In the genomic region with DNA sequence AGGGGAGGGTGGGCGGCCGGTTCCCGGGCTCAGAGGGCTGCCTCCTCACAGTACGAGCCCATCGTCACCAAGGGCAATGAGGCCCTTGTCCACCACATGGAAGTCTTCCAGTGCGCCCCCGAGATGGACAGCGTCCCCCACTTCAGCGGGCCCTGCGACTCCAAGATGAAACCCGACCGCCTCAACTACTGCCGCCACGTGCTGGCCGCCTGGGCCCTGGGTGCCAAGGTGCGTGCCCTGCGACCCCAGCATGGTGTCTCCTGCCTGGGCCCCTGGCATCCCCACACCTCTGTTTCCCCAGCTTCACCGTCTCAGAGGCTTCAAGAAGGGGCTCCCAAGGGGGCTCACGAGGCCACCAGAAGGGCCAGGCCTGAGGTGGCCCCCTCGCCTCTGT, we compare ENCODE assay signal across 21 cellular contexts. TPM values are rescaled to one million over a fixed set of nuclear protein-coding genes. Genes with fewer than 3 reads are reported as not detected.
DNase-seq lines count a peak whose midpoint lies in the region; ATAC-seq and TF ChIP-seq lines count a peak whose summit lies in the region.
"Had no signal": no experiment of that assay in that cellular context is flagged by ENCODE, and none has a peak within 500 bp of the region (broad histone marks: within the 10 kb centered on the region; RNA-seq: fewer than 3 reads in every experiment).

No MANE protein-coding gene starts in this region.

- H3K4me1 ChIP-seq in BE2C = peaks cover 4% of the 10 kb centered on the region; the same call in 1 of the 2 replicates
- H3K4me1 ChIP-seq: A549, HAP-1 had no signal

- no peak overlapping the region for H3K27ac Mint-ChIP-seq in chondrocyte (ENCODE audit: unreplicated experiment)
- H3K27ac Mint-ChIP-seq: CD4-positive, alpha-beta memory T cell; HFFc6 had no signal

- no peak overlapping the region for H3K4me3 ChIP-seq in BE2C (ENCODE audit: low read depth, low read length)
- H3K4me3 ChIP-seq: A549, HAP-1 had no signal

- intact Hi-C loops in Right ventricle myocardium superior (cut with DNase I) (no loop called here), cardiac septum (cut with DNase I) (no loop called here)

- no peaks in the 10 kb centered on the region for H3K4me1 Mint-ChIP-seq in chondrocyte (ENCODE audit: low read depth)

- H3K9me3 Mint-ChIP-seq in chondrocyte (ENCODE audit: low read depth) = no peaks in the 10 kb centered on the region
- H3K9me3 Mint-ChIP-seq: CD4-positive, alpha-beta memory T cell; HFFc6 had no signal

- H3K27me3 Mint-ChIP-seq in chondrocyte (ENCODE audit: low read depth) = peaks cover 52% of the 10 kb centered on the region

- TF ChIP-seq CTCF in BE2C (IDR thresholded peaks at IDR 0.05; ENCODE audit: low read depth, low read length) (no peak), chondrocyte (IDR thresholded peaks at IDR 0.05) (no peak), omental fat pad (IDR thresholded peaks at IDR 0.05) (no peak)

- ATAC-seq in Right ventricle myocardium superior (ENCODE audit: poor library complexity) (no peak), omental fat pad (ENCODE audit: low FRiP score) (peak; percentile 18)
- ATAC-seq: A549 had no signal

- no peaks in the 10 kb centered on the region for H3K27me3 ChIP-seq in BE2C

- H3K36me3 ChIP-seq in BE2C = peaks cover 94% of the 10 kb centered on the region
- H3K36me3 ChIP-seq: HAP-1 had no signal

- no peak overlapping the region for H3K4me3 Mint-ChIP-seq in chondrocyte (ENCODE audit: unreplicated experiment)
- H3K4me3 Mint-ChIP-seq: CD4-positive, alpha-beta memory T cell; HFFc6 had no signal

- no peaks in the 10 kb centered on the region for H3K36me3 Mint-ChIP-seq in chondrocyte (ENCODE audit: low read depth)
- H3K36me3 Mint-ChIP-seq: CD4-positive, alpha-beta memory T cell had no signal

- DNase-seq in Right ventricle myocardium superior (peak; percentile 34), cardiac septum (ENCODE audit: low spot score) (no peak), BE2C (peak; percentile 3), chondrocyte (ENCODE audit: low spot score) (peak; percentile 60), omental fat pad (ENCODE audit: low spot score) (no peak), NCI-H69 (lab: John Stamatoyannopoulos, UW) (no peak), DMS 273 (lab: John Stamatoyannopoulos, UW; ENCODE audit: unreplicated experiment) (no peak)
- DNase-seq: 8988T; ACHN; AML-193; C1 segment of cervical spinal cord; Calu3; CD4-positive, alpha-beta memory T cell; COR-L47; DMS153; DND-41; GOT3; HFFc6 had no signal

- H3K9me3 ChIP-seq in BE2C = no peaks in the 10 kb centered on the region
- H3K9me3 ChIP-seq: A549, HAP-1 had no signal

RNA-seq across cellular contexts. Expression of a gene that starts 7.2 kb away (rescaled TPM):
- total RNA-seq in Right ventricle myocardium superior (not detected), cardiac septum (not detected), chondrocyte (not detected in 3 replicates), omental fat pad (under 1 TPM in 1 of 4 donors, not detected in 3; 0.19 TPM)
- polyA plus RNA-seq in BE2C (2012; ENCODE audit: insufficient read depth, insufficient read length, low read depth) = 42.7 TPM
- total RNA-seq: Calu3, HFFc6 had no signal
- polyA plus RNA-seq: A549, BJ had no signal

RNA-seq across cellular contexts. Expression of a gene that starts 34.2 kb away (rescaled TPM):
- total RNA-seq in Right ventricle myocardium superior (not detected), cardiac septum (not detected), chondrocyte (not detected in 3 replicates), omental fat pad (not detected)
- polyA plus RNA-seq in BE2C (2012; ENCODE audit: insufficient read depth, insufficient read length, low read depth) = 8.5 TPM
- total RNA-seq: Calu3; CD4-positive, alpha-beta memory T cell; HFFc6 had no signal
- polyA plus RNA-seq: A549; BJ; CD4-positive, alpha-beta memory T cell had no signal

Comparison
In these comparisons a context has a peak if more than half of its experiments do, and no peak if none do; other contexts are left out.
1. DNase-seq: peak in Right ventricle myocardium superior (single experiment), BE2C (single experiment) and chondrocyte (single experiment); none in cardiac septum (single experiment), omental fat pad (single experiment), NCI-H69 (single experiment) and DMS 273 (single experiment).